In genomic region chr2:223537669-223538601, GRCh38 we compare ENCODE assay signal across 11 cellular contexts.
DNase-seq lines count a peak whose midpoint lies in the region; ATAC-seq and TF ChIP-seq lines count a peak whose summit lies in the region.
"Had no signal": no experiment of that assay in that cellular context is flagged by ENCODE, and none has a peak within 500 bp of the region (broad histone marks: within the 10 kb centered on the region; RNA-seq: fewer than 3 reads in every experiment).

No MANE protein-coding gene starts in this region.

- no peak overlapping the region for H3K4me3 ChIP-seq in uterus
- H3K4me3 ChIP-seq: right lobe of liver had no signal

- peak; percentile 76 for ATAC-seq in SK-N-SH treated with all-trans-retinoic acid at 6 μM for 48 hours
- ATAC-seq in GM18505 (IDR thresholded peaks at IDR 0.05; ENCODE audit: unreplicated experiment), result no peak
- ATAC-seq: stimulated activated naive B cell treated with anti-CD40 and anti-IgM and Interleukin-4, amounts not matched to agents 10 μg/mL and 1 μg/mL and 100 μg/mL, for 72 hours had no signal

- peak overlapping the region; percentile 21; the same call in 1 of the 2 replicates for H3K27ac ChIP-seq in C4-2B
- H3K27ac ChIP-seq in uterus, result peak overlapping the region in 1 of 2 donors; percentile 52
- H3K27ac ChIP-seq: right lobe of liver had no signal

- no peaks in the 10 kb centered on the region for H3K27me3 ChIP-seq in uterus
- H3K27me3 ChIP-seq: right lobe of liver had no signal

- intact Hi-C loops in uterus (cut with DNase I; ENCODE audit: low total_unique reads), result no loop called here

- DNase-seq in NCI-H1105 (lab: John Stamatoyannopoulos, UW) (peak; percentile 74), iris pigment epithelial cell (ENCODE audit: low read depth) (peak; percentile 68), uterus (no peak), LoVo (ENCODE audit: low spot score) (no peak)
- no peak for DNase-seq in activated CD8-positive, alpha-beta memory T cell treated with anti-CD3 and anti-CD28 coated beads, Interleukin-2, amount 50 U/mL, for 48 hours
- DNase-seq: MM.1S; right lobe of liver; stimulated activated naive B cell treated with anti-CD40 and anti-IgM and Interleukin-4, amounts not matched to agents 10 μg/mL and 1 μg/mL and 100 μg/mL, for 72 hours had no signal

- TF ChIP-seq POLR2A in GM18505 (IDR thresholded peaks at IDR 0.05; ENCODE audit: borderline replicate concordance, extremely low read depth, insufficient read depth, insufficient read length), result no peak
- no peak for TF ChIP-seq POLR2A in uterus (IDR thresholded peaks at IDR 0.05)

- TF ChIP-seq CTCF in C4-2B (conservative IDR thresholded peaks at IDR 0.05) (no peak), uterus (IDR thresholded peaks at IDR 0.05) (no peak)

- no peaks in the 10 kb centered on the region for H3K36me3 ChIP-seq in uterus
- H3K36me3 ChIP-seq: right lobe of liver had no signal

- no peaks in the 10 kb centered on the region for H3K4me1 ChIP-seq in uterus

- H3K9me3 ChIP-seq in uterus, result no peaks in the 10 kb centered on the region
- H3K9me3 ChIP-seq: right lobe of liver had no signal

TF ChIP-seq in SK-N-SH treated with all-trans-retinoic acid at 6 μM for 48 hours, 23 proteins besides CTCF, POLR2A, EP300 and RAD21:
- TF ChIP-seq ARNTL (CRISPR knock-in tag; IDR thresholded peaks at IDR 0.05; ENCODE audit: borderline replicate concordance, low read depth) (no peak), ISL1 (CRISPR knock-in tag; IDR thresholded peaks at IDR 0.05) (peak; percentile 41; the same call in 1 of the 2 replicates)

Comparison
In these comparisons a context has a peak if more than half of its experiments do, and no peak if none do; other contexts are left out.
1. DNase-seq: peak in NCI-H1105 (single experiment) and iris pigment epithelial cell (single experiment); none in activated CD8-positive, alpha-beta memory T cell treated with anti-CD3 and anti-CD28 coated beads, Interleukin-2, amount 50 U/mL, for 48 hours (single experiment), uterus (0 of 2) and LoVo (single experiment).